In the genomic region with DNA sequence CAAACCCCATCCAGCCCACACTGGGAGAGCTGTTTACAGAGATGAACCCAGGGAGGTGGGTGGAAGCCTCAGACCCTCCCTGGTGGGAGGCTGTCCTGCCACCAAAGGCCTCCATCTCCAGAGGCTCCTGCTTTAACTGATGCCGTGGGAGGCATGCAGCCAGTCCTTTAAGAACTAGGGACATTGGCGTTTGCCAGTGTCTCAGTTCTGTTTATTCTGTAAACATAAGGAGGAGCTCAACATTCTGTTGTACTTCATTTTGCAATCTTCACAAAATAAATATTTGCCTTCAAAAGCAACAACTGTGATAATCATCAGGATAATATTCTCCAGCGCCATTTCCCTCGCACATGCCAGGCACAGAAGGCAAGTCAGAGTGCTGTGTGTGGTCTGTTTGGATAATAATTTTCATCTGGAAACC, we compare ENCODE assay signal across 1 cellular context.
TF ChIP-seq lines count a peak whose summit lies in the region.

No MANE protein-coding gene starts in this region.

TF ChIP-seq in HEK293, 187 proteins besides CTCF, POLR2A, EP300 and RAD21 (continued from another document):
- TF ChIP-seq, protein P1, sequence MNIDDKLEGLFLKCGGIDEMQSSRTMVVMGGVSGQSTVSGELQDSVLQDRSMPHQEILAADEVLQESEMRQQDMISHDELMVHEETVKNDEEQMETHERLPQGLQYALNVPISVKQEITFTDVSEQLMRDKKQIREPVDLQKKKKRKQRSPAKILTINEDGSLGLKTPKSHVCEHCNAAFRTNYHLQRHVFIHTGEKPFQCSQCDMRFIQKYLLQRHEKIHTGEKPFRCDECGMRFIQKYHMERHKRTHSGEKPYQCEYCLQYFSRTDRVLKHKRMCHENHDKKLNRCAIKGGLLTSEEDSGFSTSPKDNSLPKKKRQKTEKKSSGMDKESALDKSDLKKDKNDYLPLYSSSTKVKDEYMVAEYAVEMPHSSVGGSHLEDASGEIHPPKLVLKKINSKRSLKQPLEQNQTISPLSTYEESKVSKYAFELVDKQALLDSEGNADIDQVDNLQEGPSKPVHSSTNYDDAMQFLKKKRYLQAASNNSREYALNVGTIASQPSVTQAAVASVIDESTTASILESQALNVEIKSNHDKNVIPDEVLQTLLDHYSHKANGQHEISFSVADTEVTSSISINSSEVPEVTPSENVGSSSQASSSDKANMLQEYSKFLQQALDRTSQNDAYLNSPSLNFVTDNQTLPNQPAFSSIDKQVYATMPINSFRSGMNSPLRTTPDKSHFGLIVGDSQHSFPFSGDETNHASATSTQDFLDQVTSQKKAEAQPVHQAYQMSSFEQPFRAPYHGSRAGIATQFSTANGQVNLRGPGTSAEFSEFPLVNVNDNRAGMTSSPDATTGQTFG (tag by site-specific recombination; IDR thresholded peaks at IDR 0.05; ENCODE audit: borderline replicate concordance) = no peak
- TF ChIP-seq ZNF747 (tag by site-specific recombination; IDR thresholded peaks at IDR 0.05) (no peak), PRDM1 (tag by site-specific recombination; IDR thresholded peaks at IDR 0.05) (no peak), ZNF776 (tag by site-specific recombination; IDR thresholded peaks at IDR 0.05; ENCODE audit: borderline replicate concordance) (no peak), ZNF658 (tag by site-specific recombination; IDR thresholded peaks at IDR 0.05) (no peak), KLF1 (tag by site-specific recombination; IDR thresholded peaks at IDR 0.05) (no peak), ZNF239 (tag by site-specific recombination; IDR thresholded peaks at IDR 0.05) (no peak), ZNF571 (tag by site-specific recombination; IDR thresholded peaks at IDR 0.05) (no peak), GFI1B (tag by site-specific recombination; IDR thresholded peaks at IDR 0.05) (no peak)
- TF ChIP-seq, protein P2, sequence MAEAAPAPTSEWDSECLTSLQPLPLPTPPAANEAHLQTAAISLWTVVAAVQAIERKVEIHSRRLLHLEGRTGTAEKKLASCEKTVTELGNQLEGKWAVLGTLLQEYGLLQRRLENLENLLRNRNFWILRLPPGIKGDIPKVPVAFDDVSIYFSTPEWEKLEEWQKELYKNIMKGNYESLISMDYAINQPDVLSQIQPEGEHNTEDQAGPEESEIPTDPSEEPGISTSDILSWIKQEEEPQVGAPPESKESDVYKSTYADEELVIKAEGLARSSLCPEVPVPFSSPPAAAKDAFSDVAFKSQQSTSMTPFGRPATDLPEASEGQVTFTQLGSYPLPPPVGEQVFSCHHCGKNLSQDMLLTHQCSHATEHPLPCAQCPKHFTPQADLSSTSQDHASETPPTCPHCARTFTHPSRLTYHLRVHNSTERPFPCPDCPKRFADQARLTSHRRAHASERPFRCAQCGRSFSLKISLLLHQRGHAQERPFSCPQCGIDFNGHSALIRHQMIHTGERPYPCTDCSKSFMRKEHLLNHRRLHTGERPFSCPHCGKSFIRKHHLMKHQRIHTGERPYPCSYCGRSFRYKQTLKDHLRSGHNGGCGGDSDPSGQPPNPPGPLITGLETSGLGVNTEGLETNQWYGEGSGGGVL (tag by site-specific recombination; IDR thresholded peaks at IDR 0.05) = no peak
